ENCODE assay signal across 1 cellular context in genomic region chr14:66121859-66122258, GRCh38.
TF ChIP-seq lines count a peak whose summit lies in the region.

No MANE protein-coding gene starts in this region.

TF ChIP-seq in SK-N-SH, 30 proteins besides CTCF, POLR2A, EP300 and RAD21 (continued from another document):
- TF ChIP-seq ZBTB33 (IDR thresholded peaks at IDR 0.05; ENCODE audit: borderline replicate concordance, low read depth) (no peak), NRF1 (IDR thresholded peaks at IDR 0.05; ENCODE audit: low read depth, low read length) (no peak), POLR2AphosphoS5 (IDR thresholded peaks at IDR 0.05; ENCODE audit: low read depth, low read length) (no peak), PBX3 (IDR thresholded peaks at IDR 0.05) (no peak), SIN3A (IDR thresholded peaks at IDR 0.05; ENCODE audit: borderline replicate concordance, low read depth, low read length) (no peak), IRF3 (IDR thresholded peaks at IDR 0.05; ENCODE audit: low read depth, low read length) (no peak), RFX5 (IDR thresholded peaks at IDR 0.05; ENCODE audit: low read length) (no peak), FOXM1 (IDR thresholded peaks at IDR 0.05; ENCODE audit: low read depth) (no peak), ELF1 (IDR thresholded peaks at IDR 0.05) (no peak), RXRA (IDR thresholded peaks at IDR 0.05; ENCODE audit: borderline replicate concordance, low read depth) (no peak)
